ENCODE assay signal across 24 cellular contexts in the genomic region with DNA sequence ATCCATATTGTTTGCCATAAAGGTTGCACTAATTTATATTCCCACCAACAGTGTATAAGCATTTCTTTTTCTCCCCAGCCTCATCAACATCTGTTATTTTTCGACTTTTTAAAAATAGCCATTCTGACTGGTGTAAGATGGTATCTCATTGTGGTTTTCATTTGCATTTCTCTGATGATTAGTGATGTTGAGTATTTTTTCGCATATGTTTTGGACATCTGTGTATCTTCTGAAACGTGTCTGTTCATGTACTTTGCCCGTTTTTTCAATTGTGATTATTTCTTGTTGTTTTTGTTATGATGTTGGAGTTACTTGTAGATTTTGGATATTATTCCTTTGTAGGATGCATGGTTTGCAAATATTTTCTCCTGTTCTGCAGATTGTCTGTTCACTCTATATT. TPM values are rescaled to one million over a fixed set of nuclear protein-coding genes. Genes with fewer than 3 reads are reported as not detected.
DNase-seq lines count a peak whose midpoint lies in the region; ATAC-seq and TF ChIP-seq lines count a peak whose summit lies in the region.
"Had no signal": no experiment of that assay in that cellular context is flagged by ENCODE, and none has a peak within 500 bp of the region (broad histone marks: within the 10 kb centered on the region; RNA-seq: fewer than 3 reads in every experiment).

No MANE protein-coding gene starts in this region.

- H3K27me3 Mint-ChIP-seq in osteocyte (ENCODE audit: unreplicated experiment) (no peaks in the 10 kb centered on the region), T-helper 17 cell (no peaks in the 10 kb centered on the region)
- H3K27me3 Mint-ChIP-seq: activated CD4-positive, alpha-beta T cell treated with anti-CD3 and anti-CD28 coated beads for 36 hours; B cell had no signal

- peak; percentile 52 for ATAC-seq in GM18907 (IDR thresholded peaks at IDR 0.05; ENCODE audit: unreplicated experiment)
- ATAC-seq in HG02623 (IDR thresholded peaks at IDR 0.05; ENCODE audit: unreplicated experiment), result peak; percentile 38
- no peak for ATAC-seq in right cardiac atrium
- ATAC-seq in T-helper 17 cell, result no peak
- ATAC-seq: activated CD4-positive, alpha-beta T cell treated with anti-CD3 and anti-CD28 coated beads for 36 hours; activated CD8-positive, alpha-beta memory T cell treated with anti-CD3 and anti-CD28 coated beads, Interleukin-2, amount 10 ng/mL, durations not matched to agents 7 days and 5 days; esophagus mucosa; K562 had no signal

- H3K36me3 Mint-ChIP-seq in osteocyte (ENCODE audit: unreplicated experiment) (peaks cover 4% of the 10 kb centered on the region), T-helper 17 cell (ENCODE audit: low read depth) (no peaks in the 10 kb centered on the region)
- H3K36me3 Mint-ChIP-seq: activated CD8-positive, alpha-beta memory T cell treated with anti-CD3 and anti-CD28 coated beads, Interleukin-2, amount 10 ng/mL, durations not matched to agents 7 days and 5 days; activated naive CD8-positive, alpha-beta T cell had no signal

- no peak overlapping the region for H3K27ac ChIP-seq in right cardiac atrium (ENCODE audit: low read length)
- H3K27ac ChIP-seq: right atrium auricular region had no signal

- no peak for TF ChIP-seq CTCF in osteocyte (IDR thresholded peaks at IDR 0.05)

- intact Hi-C loops in right cardiac atrium (cut with DNase I), result no loop called here

- H3K9me3 ChIP-seq in right cardiac atrium (ENCODE audit: control insufficient read depth, low read length), result no peaks in the 10 kb centered on the region
- H3K9me3 ChIP-seq in T-helper 17 cell (ENCODE audit: control insufficient read depth, low read length, poor library complexity, severe bottlenecking), result no peaks in the 10 kb centered on the region

- H3K4me3 Mint-ChIP-seq in osteocyte (ENCODE audit: unreplicated experiment) (no peak overlapping the region), T-helper 17 cell (no peak overlapping the region)
- H3K4me3 Mint-ChIP-seq: activated CD4-positive, alpha-beta T cell treated with anti-CD3 and anti-CD28 coated beads for 36 hours; activated CD8-positive, alpha-beta memory T cell treated with anti-CD3 and anti-CD28 coated beads, Interleukin-2, amount 10 ng/mL, durations not matched to agents 7 days and 5 days; activated naive CD8-positive, alpha-beta T cell; activated T-helper 1 cell treated with anti-CD3 and anti-CD28 coated beads, Interleukin-12 subunit alpha, Interleukin-12 subunit beta, Interleukin-2, Interleukin-4 antibody, amounts not matched to agents 30 ng/mL and 10 ng/mL and 1 ng/mL, durations not matched to agents 14 hours and 24 hours and 36 hours; B cell had no signal

- peaks cover 13% of the 10 kb centered on the region for H3K9me3 Mint-ChIP-seq in osteocyte (ENCODE audit: unreplicated experiment)

- no peaks in the 10 kb centered on the region for H3K4me1 ChIP-seq in right cardiac atrium (ENCODE audit: control insufficient read depth, insufficient read depth, low read length)
- H3K4me1 ChIP-seq: right atrium auricular region had no signal

- H3K27me3 ChIP-seq in right cardiac atrium (ENCODE audit: control insufficient read depth, insufficient read depth) (no peaks in the 10 kb centered on the region), H7 (ENCODE audit: control insufficient read depth, insufficient read depth, low read length) (no peaks in the 10 kb centered on the region; the same call in 1 of the 2 replicates)
- H3K27me3 ChIP-seq: right atrium auricular region had no signal

- 85% methylated on average over 4 of the region's 4 CpGs for WGBS in right cardiac atrium

- H3K27ac Mint-ChIP-seq in osteocyte (ENCODE audit: unreplicated experiment) (no peak overlapping the region), T-helper 17 cell (no peak overlapping the region)
- H3K27ac Mint-ChIP-seq: activated CD4-positive, alpha-beta T cell treated with anti-CD3 and anti-CD28 coated beads for 36 hours; activated CD8-positive, alpha-beta memory T cell treated with anti-CD3 and anti-CD28 coated beads, Interleukin-2, amount 10 ng/mL, durations not matched to agents 7 days and 5 days; activated naive CD8-positive, alpha-beta T cell; activated T-helper 1 cell treated with anti-CD3 and anti-CD28 coated beads, Interleukin-12 subunit alpha, Interleukin-12 subunit beta, Interleukin-2, Interleukin-4 antibody, amounts not matched to agents 30 ng/mL and 10 ng/mL and 1 ng/mL, durations not matched to agents 14 hours and 24 hours and 36 hours; B cell had no signal

- no peak overlapping the region for H3K4me3 ChIP-seq in right cardiac atrium (ENCODE audit: low read length)
- H3K4me3 ChIP-seq in H7 (ENCODE audit: insufficient read depth, low read depth, low read length), result no peak overlapping the region
- H3K4me3 ChIP-seq: K562, right atrium auricular region had no signal

- peak; percentile 8 for DNase-seq in DMS 273 treated with DMSO at 0.1 percent for 48 hours (lab: John Stamatoyannopoulos, UW)
- DNase-seq in NCI-H2171 (lab: John Stamatoyannopoulos, UW), result peak; percentile 25
- DNase-seq in osteocyte (ENCODE audit: extremely low spot score, unreplicated experiment), result no peak
- no peak for DNase-seq in right cardiac atrium
- no peak for DNase-seq in T-helper 17 cell
- no peak for DNase-seq in H7
- DNase-seq: activated CD4-positive, alpha-beta T cell treated with anti-CD3 and anti-CD28 coated beads for 36 hours; activated CD8-positive, alpha-beta memory T cell treated with anti-CD3 and anti-CD28 coated beads, Interleukin-2, amount 10 ng/mL, durations not matched to agents 7 days and 5 days; COR-L47; effector CD8-positive, alpha-beta T cell; GOT3; NCI-H1694; NCI-H2227 treated with DMSO at 0.1 percent for 48 hours; NCI-H82; OCI-M1; SHP77 had no signal

- no peaks in the 10 kb centered on the region for H3K36me3 ChIP-seq in H7 (replicated peaks; ENCODE audit: control insufficient read depth, insufficient read depth, low read length)
- H3K36me3 ChIP-seq: right atrium auricular region had no signal

- H3K4me1 Mint-ChIP-seq in osteocyte (ENCODE audit: unreplicated experiment) (no peaks in the 10 kb centered on the region), T-helper 17 cell (peaks cover 2% of the 10 kb centered on the region)
- H3K4me1 Mint-ChIP-seq: activated CD4-positive, alpha-beta T cell treated with anti-CD3 and anti-CD28 coated beads for 36 hours; activated CD8-positive, alpha-beta memory T cell treated with anti-CD3 and anti-CD28 coated beads, Interleukin-2, amount 10 ng/mL, durations not matched to agents 7 days and 5 days had no signal

RNA-seq across cellular contexts. Expression of gene TP63, which starts 46.5 kb away (rescaled TPM):
- total RNA-seq in osteocyte (0.16 and 0.29 TPM in 2 replicates), right cardiac atrium (under 1 TPM; 0.31 to 0.71 (median 0.57) TPM), T-helper 17 cell (1 to 10 TPM in 1 of 2 donors, under 1 TPM in 1; 0.45 to 1.5 TPM)
- polyA plus RNA-seq in right cardiac atrium, result 0.25 TPM
- not detected in 2 replicates for total RNA-seq in H7 (2014; rRNA removed; shearing (Covaris generic))

Comparison
In these comparisons a context has a peak if more than half of its experiments do, and no peak if none do; other contexts are left out.
1. DNase-seq: peak in DMS 273 treated with DMSO at 0.1 percent for 48 hours (single experiment) and NCI-H2171 (single experiment); none in osteocyte (single experiment), right cardiac atrium (0 of 3), T-helper 17 cell (0 of 3) and H7 (single experiment).
2. ATAC-seq: peak in GM18907 (single experiment) and HG02623 (single experiment); none in right cardiac atrium (0 of 2) and T-helper 17 cell (single experiment).